Comparison of ENCODE assay signal across 8 cellular contexts in the genomic region with DNA sequence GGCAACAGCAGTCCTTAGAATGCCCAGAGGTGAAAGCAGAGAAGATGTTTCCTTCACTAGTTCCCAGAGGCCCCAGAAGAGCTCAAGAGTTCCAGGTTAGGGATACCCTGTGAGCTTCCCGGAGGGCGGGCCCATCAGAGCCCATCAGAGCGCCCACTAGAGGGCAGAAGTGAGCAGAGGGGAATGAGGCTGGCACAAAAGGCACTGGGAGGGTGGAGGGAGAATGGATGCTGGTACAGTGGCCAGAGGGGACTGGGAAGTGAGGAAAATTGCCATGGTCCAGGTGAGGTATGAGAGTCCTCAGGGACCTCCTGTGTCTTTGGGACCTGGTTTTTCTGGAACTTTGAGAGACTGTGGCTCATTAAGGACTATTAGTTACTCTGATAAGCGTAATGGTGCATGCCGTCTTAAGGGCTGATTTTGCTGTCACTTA. TPM values are rescaled to one million over a fixed set of nuclear protein-coding genes. Genes with fewer than 3 reads are reported as not detected.
DNase-seq lines count a peak whose midpoint lies in the region; ATAC-seq and TF ChIP-seq lines count a peak whose summit lies in the region.

No MANE protein-coding gene starts in this region.

- no peaks in the 10 kb centered on the region for H3K9me3 ChIP-seq in WERI-Rb-1 (ENCODE audit: severe bottlenecking)

- H3K27me3 ChIP-seq in WERI-Rb-1 (ENCODE audit: insufficient read depth, low read depth, severe bottlenecking): peaks cover 90% of the 10 kb centered on the region

- H3K9me3 Mint-ChIP-seq in neural crest cell: no peaks in the 10 kb centered on the region

- H3K36me3 ChIP-seq in WERI-Rb-1: no peaks in the 10 kb centered on the region

- H3K36me3 Mint-ChIP-seq in neural crest cell (ENCODE audit: low read depth): no peaks in the 10 kb centered on the region

- no peak for TF ChIP-seq POLR2A in GM18505 (IDR thresholded peaks at IDR 0.05; ENCODE audit: borderline replicate concordance, extremely low read depth, insufficient read depth, insufficient read length)

- peaks cover 5% of the 10 kb centered on the region for H3K27me3 Mint-ChIP-seq in neural crest cell (ENCODE audit: low read depth)

- H3K27ac ChIP-seq in WERI-Rb-1: no peak overlapping the region

- TF ChIP-seq CTCF in WERI-Rb-1 (IDR thresholded peaks at IDR 0.05; ENCODE audit: low read depth, low read length): peak; percentile 77
- TF ChIP-seq CTCF in neural crest cell (conservative IDR thresholded peaks at IDR 0.05): peak; percentile 63

- DNase-seq in DMS153 (lab: John Stamatoyannopoulos, UW): peak; percentile 22
- no peak for DNase-seq in DMS153 treated with DMSO at 0.1 percent for 48 hours (lab: John Stamatoyannopoulos, UW; ENCODE audit: unreplicated experiment)
- peak in 49 of 76 experiments; percentile 2 to 65 (median 36) for DNase-seq in HUDEP-2 (lab: John Stamatoyannopoulos, UW; ENCODE audit: unreplicated experiment in 76 of 76)
- DNase-seq in WERI-Rb-1: peak; percentile 46
- peak; percentile 26 for DNase-seq in cerebellar cortex (ENCODE audit: low spot score)
- DNase-seq in neural crest cell (ENCODE audit: low read depth, low spot score): peak; percentile 33
- DNase-seq in occipital lobe (lab: John Stamatoyannopoulos, UW): no peak

- no peak overlapping the region for H3K4me3 ChIP-seq in WERI-Rb-1 (ENCODE audit: low read depth, low read length)

- ATAC-seq in GM18505 (IDR thresholded peaks at IDR 0.05; ENCODE audit: unreplicated experiment): no peak

- no peak overlapping the region for H3K4me3 Mint-ChIP-seq in neural crest cell

- peaks cover 17% of the 10 kb centered on the region for H3K4me1 Mint-ChIP-seq in neural crest cell

- H3K27ac Mint-ChIP-seq in neural crest cell (ENCODE audit: unreplicated experiment): no peak overlapping the region

RNA-seq across cellular contexts. Expression of a gene that starts 57.3 kb away (rescaled TPM):
- total RNA-seq in neural crest cell: not detected in 2 replicates
- 2.0 TPM for total RNA-seq in occipital lobe

Comparison
In these comparisons a context has a peak if more than half of its experiments do, and no peak if none do; other contexts are left out.
1. DNase-seq: peak in DMS153 (single experiment), HUDEP-2 (49 of 76), WERI-Rb-1 (single experiment), cerebellar cortex (single experiment) and neural crest cell (single experiment); none in DMS153 treated with DMSO at 0.1 percent for 48 hours (single experiment) and occipital lobe (single experiment).